Comparison of ENCODE assay signal across 1 cellular context in the genomic region with DNA sequence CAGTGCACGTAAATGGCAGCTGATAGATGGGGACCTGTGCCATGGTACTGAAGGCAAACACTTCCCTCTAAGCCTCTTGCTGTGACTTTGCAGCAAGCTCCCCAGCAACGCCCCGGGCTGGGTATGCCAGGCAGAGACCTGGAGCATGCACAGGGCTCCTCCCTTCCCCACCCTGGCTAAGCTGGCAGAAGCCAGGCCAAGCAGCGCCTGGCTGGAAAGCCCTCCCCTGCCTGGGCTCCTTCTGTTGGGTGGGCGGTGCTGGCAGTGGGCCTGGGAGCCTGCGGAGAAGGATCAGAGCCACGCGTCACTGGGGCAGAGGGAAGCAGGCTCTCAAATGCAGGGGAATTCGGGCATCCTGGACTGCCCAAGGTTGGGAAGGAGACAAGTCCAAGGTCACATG.
TF ChIP-seq lines count a peak whose summit lies in the region.

No MANE protein-coding gene starts in this region.

TF ChIP-seq in IMR-90, 13 proteins besides CTCF, POLR2A, EP300 and RAD21:
- TF ChIP-seq, protein P1, sequence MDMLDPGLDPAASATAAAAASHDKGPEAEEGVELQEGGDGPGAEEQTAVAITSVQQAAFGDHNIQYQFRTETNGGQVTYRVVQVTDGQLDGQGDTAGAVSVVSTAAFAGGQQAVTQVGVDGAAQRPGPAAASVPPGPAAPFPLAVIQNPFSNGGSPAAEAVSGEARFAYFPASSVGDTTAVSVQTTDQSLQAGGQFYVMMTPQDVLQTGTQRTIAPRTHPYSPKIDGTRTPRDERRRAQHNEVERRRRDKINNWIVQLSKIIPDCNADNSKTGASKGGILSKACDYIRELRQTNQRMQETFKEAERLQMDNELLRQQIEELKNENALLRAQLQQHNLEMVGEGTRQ (IDR thresholded peaks at IDR 0.05; ENCODE audit: low read depth, low read length), result no peak
- TF ChIP-seq MAFK (IDR thresholded peaks at IDR 0.05; ENCODE audit: low read depth, low read length), result no peak
- no peak for TF ChIP-seq RFX5 (IDR thresholded peaks at IDR 0.05; ENCODE audit: low read depth, low read length)
- TF ChIP-seq RCOR1 (IDR thresholded peaks at IDR 0.05; ENCODE audit: insufficient replicate concordance, low read length), result no peak
- TF ChIP-seq NFE2L2 (IDR thresholded peaks at IDR 0.05; ENCODE audit: low read depth, low read length), result no peak
- no peak for TF ChIP-seq CHD1 (IDR thresholded peaks at IDR 0.05; ENCODE audit: low read depth, low read length)
- TF ChIP-seq FOS (IDR thresholded peaks at IDR 0.05; ENCODE audit: low read depth, low read length), result no peak
- TF ChIP-seq BHLHE40 (IDR thresholded peaks at IDR 0.05; ENCODE audit: low read depth, low read length), result no peak
- TF ChIP-seq, protein P2, sequence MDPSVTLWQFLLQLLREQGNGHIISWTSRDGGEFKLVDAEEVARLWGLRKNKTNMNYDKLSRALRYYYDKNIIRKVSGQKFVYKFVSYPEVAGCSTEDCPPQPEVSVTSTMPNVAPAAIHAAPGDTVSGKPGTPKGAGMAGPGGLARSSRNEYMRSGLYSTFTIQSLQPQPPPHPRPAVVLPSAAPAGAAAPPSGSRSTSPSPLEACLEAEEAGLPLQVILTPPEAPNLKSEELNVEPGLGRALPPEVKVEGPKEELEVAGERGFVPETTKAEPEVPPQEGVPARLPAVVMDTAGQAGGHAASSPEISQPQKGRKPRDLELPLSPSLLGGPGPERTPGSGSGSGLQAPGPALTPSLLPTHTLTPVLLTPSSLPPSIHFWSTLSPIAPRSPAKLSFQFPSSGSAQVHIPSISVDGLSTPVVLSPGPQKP (IDR thresholded peaks at IDR 0.05; ENCODE audit: borderline replicate concordance, low read depth, low read length), result no peak
- no peak for TF ChIP-seq MAZ (IDR thresholded peaks at IDR 0.05; ENCODE audit: borderline replicate concordance, low read depth, low read length)
- TF ChIP-seq SMC3 (IDR thresholded peaks at IDR 0.05; ENCODE audit: low read depth, low read length), result no peak
- TF ChIP-seq MXI1 (IDR thresholded peaks at IDR 0.05; ENCODE audit: borderline replicate concordance, low read depth, low read length), result no peak
- TF ChIP-seq CEBPB (IDR thresholded peaks at IDR 0.05; ENCODE audit: low read depth, low read length), result no peak
TF ChIP-seq in IMR-90: peak in this region for 0.
